8 cellular contexts compared by ENCODE assay signal in the genomic region with DNA sequence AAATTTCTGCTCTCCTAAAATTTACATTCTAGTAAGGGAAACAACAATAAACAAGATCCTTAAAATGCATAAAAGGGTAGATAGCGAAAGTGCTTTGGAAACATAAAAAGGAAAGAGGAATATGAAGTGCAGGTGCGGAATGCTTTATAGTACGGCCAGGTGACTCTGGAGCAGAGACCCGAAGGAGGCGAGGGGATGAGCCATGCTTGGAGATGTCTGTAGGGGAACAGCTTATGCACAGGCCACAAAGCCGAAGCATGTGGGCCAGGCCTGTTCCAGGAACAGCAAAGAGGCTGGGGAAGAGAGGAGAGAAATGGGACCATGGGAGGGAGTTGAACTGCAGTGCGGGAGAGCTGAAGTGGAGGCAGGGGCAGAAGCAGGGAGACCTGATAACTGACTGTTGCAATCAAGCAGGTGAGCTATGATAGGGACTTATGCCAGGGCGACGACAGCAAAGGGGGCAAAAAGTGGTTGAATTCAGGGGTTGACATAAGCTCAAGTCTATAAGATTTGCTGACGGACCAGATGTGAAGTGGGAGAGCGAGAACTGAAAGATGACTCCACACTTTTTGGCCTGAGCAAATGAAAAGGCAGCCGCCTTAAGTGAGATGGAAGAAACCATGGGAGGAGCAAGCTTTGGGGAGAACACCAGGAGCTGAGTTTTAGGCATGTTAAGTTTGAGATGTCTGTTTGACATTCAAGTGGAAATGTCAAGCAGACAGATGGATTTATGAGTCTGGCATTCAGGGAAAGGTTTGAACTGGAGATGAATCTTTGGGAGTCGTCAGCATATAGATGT.
DNase-seq lines count a peak whose midpoint lies in the region; ATAC-seq, FAIRE-seq and TF ChIP-seq lines count a peak whose summit lies in the region.

No MANE protein-coding gene starts in this region.

- DNase-seq in T-helper 2 cell treated with Interferon-gamma antibody and Interleukin-4, amounts not matched to agents 5 μg/mL and 100 μg/mL, for 36 hours (ENCODE audit: low spot score) = no peak
- DNase-seq in T-helper 2 cell (no peak), kidney (no peak), substantia nigra (lab: John Stamatoyannopoulos, UW) (peak in 1 of 49 donors; percentile 23), AML-193 (lab: John Stamatoyannopoulos, UW) (no peak), NCI-H69 (lab: John Stamatoyannopoulos, UW) (no peak)

- ATAC-seq in HG03097 (IDR thresholded peaks at IDR 0.05; ENCODE audit: low FRiP score, unreplicated experiment) = no peak

- TF ChIP-seq CTCF in kidney (IDR thresholded peaks at IDR 0.05; ENCODE audit: borderline replicate concordance, extremely low read depth, insufficient read depth) = no peak

- H3K4me3 Mint-ChIP-seq in T-helper 2 cell treated with Interferon-gamma antibody and Interleukin-4, amounts not matched to agents 5 μg/mL and 100 μg/mL, for 36 hours = peak overlapping the region; percentile 91
- H3K4me3 Mint-ChIP-seq in activated naive CD8-positive, alpha-beta T cell = peak overlapping the region; percentile 97

- H3K36me3 Mint-ChIP-seq in T-helper 2 cell treated with Interferon-gamma antibody and Interleukin-4, amounts not matched to agents 5 μg/mL and 100 μg/mL, for 36 hours (ENCODE audit: low read depth) = peaks cover 22% of the 10 kb centered on the region
- peaks cover 10% of the 10 kb centered on the region for H3K36me3 Mint-ChIP-seq in activated naive CD8-positive, alpha-beta T cell

- intact Hi-C loops in kidney (cut with DNase I) = no loop called here

- H3K4me3 ChIP-seq in kidney (ENCODE audit: low read length in 2 of 2) = peak overlapping the region; percentile 70 to 71

- peak overlapping the region; percentile 97 for H3K27ac ChIP-seq in kidney (ENCODE audit: low read depth in 2 of 2, low read length in 2 of 2)
- H3K27ac ChIP-seq in substantia nigra (ENCODE audit: low read depth, low read length, poor library complexity, severe bottlenecking) = peak overlapping the region; percentile 89

- H3K36me3 ChIP-seq in kidney (ENCODE audit: control insufficient read depth in 1 of 2, insufficient read depth in 2 of 2, low read length in 2 of 2) = no peaks in the 10 kb centered on the region

- peaks cover 22% of the 10 kb centered on the region for H3K4me1 Mint-ChIP-seq in T-helper 2 cell treated with Interferon-gamma antibody and Interleukin-4, amounts not matched to agents 5 μg/mL and 100 μg/mL, for 36 hours (ENCODE audit: low read depth)
- H3K4me1 Mint-ChIP-seq in activated naive CD8-positive, alpha-beta T cell (ENCODE audit: low read depth) = peaks cover 30% of the 10 kb centered on the region

- peak overlapping the region; percentile 87 for H3K27ac Mint-ChIP-seq in T-helper 2 cell treated with Interferon-gamma antibody and Interleukin-4, amounts not matched to agents 5 μg/mL and 100 μg/mL, for 36 hours
- H3K27ac Mint-ChIP-seq in activated naive CD8-positive, alpha-beta T cell = peak overlapping the region; percentile 86

- H3K4me1 ChIP-seq in kidney (ENCODE audit: control insufficient read depth in 1 of 2, insufficient read depth in 1 of 2, low read depth in 1 of 2, low read length in 2 of 2) = no peaks in the 10 kb centered on the region

- peak overlapping the region; percentile 34 to 51 for H3K9ac ChIP-seq in kidney (ENCODE audit: low read length in 2 of 2)

- peaks cover 12% of the 10 kb centered on the region for H3K27me3 Mint-ChIP-seq in T-helper 2 cell treated with Interferon-gamma antibody and Interleukin-4, amounts not matched to agents 5 μg/mL and 100 μg/mL, for 36 hours (ENCODE audit: low read depth)
- no peaks in the 10 kb centered on the region for H3K27me3 Mint-ChIP-seq in activated naive CD8-positive, alpha-beta T cell

- no peaks in the 10 kb centered on the region for H3K9me3 ChIP-seq in kidney (ENCODE audit: control insufficient read depth in 1 of 2, low read length in 2 of 2)

- FAIRE-seq in kidney (lab: Jason Lieb, UNC) = no peak

- no peaks in the 10 kb centered on the region for H3K9me3 Mint-ChIP-seq in T-helper 2 cell treated with Interferon-gamma antibody and Interleukin-4, amounts not matched to agents 5 μg/mL and 100 μg/mL, for 36 hours
- H3K9me3 Mint-ChIP-seq in activated naive CD8-positive, alpha-beta T cell (ENCODE audit: low read depth) = no peaks in the 10 kb centered on the region
